1 cellular context compared by ENCODE assay signal in genomic region chr1:56525463-56526155, GRCh38.
TF ChIP-seq lines count a peak whose summit lies in the region.

No MANE protein-coding gene starts in this region.

TF ChIP-seq in K562, 482 proteins besides CTCF, POLR2A, EP300 and RAD21 (continued from another document):
- TF ChIP-seq AFF4 (CRISPR knock-in tag; IDR thresholded peaks at IDR 0.05), result no peak
- TF ChIP-seq CHD2 (IDR thresholded peaks at IDR 0.05; ENCODE audit: low read depth, low read length), result no peak
- no peak for TF ChIP-seq E4F1 (CRISPR knock-in tag; IDR thresholded peaks at IDR 0.05; ENCODE audit: borderline replicate concordance)
